8 cellular contexts compared by ENCODE assay signal in genomic region chr2:112585400-112585799, GRCh38. TPM values are rescaled to one million over a fixed set of nuclear protein-coding genes. Genes with fewer than 3 reads are reported as not detected.
A peak's percentile ranks its signal among the peaks of the same experiment; 100 is the strongest.
DNase-seq lines count a peak whose midpoint lies in the region; ATAC-seq and TF ChIP-seq lines count a peak whose summit lies in the region.

No MANE protein-coding gene starts in this region.

- H4K20me1 ChIP-seq in PC-9 (ENCODE audit: insufficient read depth): no peaks in the 10 kb centered on the region
- H4K20me1 ChIP-seq in osteoblast (ENCODE audit: insufficient read depth, low read length): no peaks in the 10 kb centered on the region

- no peak for TF ChIP-seq CTCF in CD8-positive, alpha-beta T cell (IDR thresholded peaks at IDR 0.05)
- TF ChIP-seq CTCF in PC-9 (conservative IDR thresholded peaks at IDR 0.05): no peak
- TF ChIP-seq CTCF in osteoblast (IDR thresholded peaks at IDR 0.05; ENCODE audit: extremely low read depth, low read depth, low read length): no peak

- H3F3A ChIP-seq in PC-9 (ENCODE audit: insufficient read depth, low read depth): peaks cover 43% of the 10 kb centered on the region

- intact Hi-C loops in CD8-positive, alpha-beta T cell (cut with DNase I, micrococcal nuclease): loop anchor here in 1 of 2 experiments (2.0 to 10.0 kb wide), 3 partner anchors 59 to 701 kb away; partner anchors contain the start of genes ANAPC1 and SLC20A1
- intact Hi-C loops in PC-9 (cut with micrococcal nuclease; ENCODE audit: unreplicated experiment): no loop called here

- no peak overlapping the region for H2AFZ ChIP-seq in PC-9
- no peak overlapping the region for H2AFZ ChIP-seq in osteoblast (ENCODE audit: low read length)

- peaks cover 24% of the 10 kb centered on the region for H3K4me1 ChIP-seq in CD8-positive, alpha-beta T cell (ENCODE audit: insufficient read depth, low read length)
- H3K4me1 ChIP-seq in PC-9 (replicated peaks; ENCODE audit: insufficient read depth) (peaks cover 24% of the 10 kb centered on the region), osteoblast (ENCODE audit: insufficient read depth, low read length) (peaks cover 25% of the 10 kb centered on the region)

- no peaks in the 10 kb centered on the region for H3K27me3 ChIP-seq in CD8-positive, alpha-beta T cell (ENCODE audit: insufficient read depth, low read length)
- H3K27me3 ChIP-seq in PC-9 (ENCODE audit: insufficient read depth, low read depth) (no peaks in the 10 kb centered on the region), osteoblast (ENCODE audit: insufficient read depth, low read length) (no peaks in the 10 kb centered on the region)

- peaks cover 24% of the 10 kb centered on the region for H3K79me2 ChIP-seq in PC-9 (ENCODE audit: low read depth)
- H3K79me2 ChIP-seq in osteoblast (ENCODE audit: insufficient read depth, low read length): peaks cover 9% of the 10 kb centered on the region

- H3K4me1 Mint-ChIP-seq in CD8-positive, alpha-beta T cell (ENCODE audit: low read depth): peaks cover 35% of the 10 kb centered on the region

- no peaks in the 10 kb centered on the region for H3K27me3 Mint-ChIP-seq in CD8-positive, alpha-beta T cell (ENCODE audit: low read depth)

- H3K4me3 ChIP-seq in CD8-positive, alpha-beta T cell (ENCODE audit: low read depth, low read length): peak overlapping the region; percentile 79
- H3K4me3 ChIP-seq in PC-9: peak overlapping the region; percentile 91
- peak overlapping the region; percentile 94 for H3K4me3 ChIP-seq in osteoblast (ENCODE audit: insufficient read depth, low read length)

- no TSS peak for BruUV-seq in PC-9 (replicated peaks; lab: Mats Ljungman, UMichigan)

- no peaks in the 10 kb centered on the region for H3K9me2 ChIP-seq in PC-9 (ENCODE audit: insufficient read depth)

- CTCF ChIA-PET in CD8-positive, alpha-beta T cell (lab: Charles Lee): interaction anchor here (0.9 to 3.4 kb wide), 5 partner anchors 15 to 164 kb away, joined by 3 to 18 read pairs (median 6); no protein-coding TSS in a partner anchor
- CTCF ChIA-PET in PC-9 (lab: Charles Lee): no interaction called here

- ATAC-seq in CD8-positive, alpha-beta T cell: no peak
- no peak for ATAC-seq in HG02870 (IDR thresholded peaks at IDR 0.05; ENCODE audit: unreplicated experiment)

- peaks cover 9% of the 10 kb centered on the region for H3K36me3 ChIP-seq in CD8-positive, alpha-beta T cell (ENCODE audit: insufficient read depth, low read length)
- H3K36me3 ChIP-seq in PC-9 (ENCODE audit: low read depth) (no peaks in the 10 kb centered on the region; the same call in 1 of the 2 replicates), osteoblast (ENCODE audit: insufficient read depth, low read length) (peaks cover 7% of the 10 kb centered on the region)

- no peak for DNase-seq in CD8-positive, alpha-beta T cell
- no peak for DNase-seq in PC-9
- DNase-seq in epithelial cell of prostate (ENCODE audit: low read depth, low spot score): no peak
- no peak for DNase-seq in osteoblast (ENCODE audit: insufficient read length, low spot score, missing footprints)
- no peak for DNase-seq in NCI-H2107 treated with DMSO at 0.1 percent for 48 hours (lab: John Stamatoyannopoulos, UW; ENCODE audit: unreplicated experiment)
- no peak for DNase-seq in NOMO-1 treated with DMSO at 0.1 percent for 48 hours (lab: John Stamatoyannopoulos, UW; ENCODE audit: unreplicated experiment)
- no peak for DNase-seq in activated gamma-delta T cell (lab: John Stamatoyannopoulos, UW)

- H3K4me2 ChIP-seq in PC-9 (peak overlapping the region; percentile 89), osteoblast (ENCODE audit: insufficient read depth, low read length) (peak overlapping the region; percentile 92)

- POLR2A ChIA-PET in CD8-positive, alpha-beta T cell (lab: Charles Lee): interaction anchor here (0.7 to 4.1 kb wide), 2 partner anchors 60 to 308 kb away, joined by 4 to 16 read pairs; partner anchors contain the start of gene SLC20A1
- POLR2A ChIA-PET in PC-9 (lab: Charles Lee; ENCODE audit: unreplicated experiment): interaction anchor here (0.6 kb wide), 1 partner anchor 92 kb away, joined by 16 read pairs; no protein-coding TSS in a partner anchor

- no peaks in the 10 kb centered on the region for H3K9me3 ChIP-seq in CD8-positive, alpha-beta T cell (ENCODE audit: low read length)
- no peaks in the 10 kb centered on the region for H3K9me3 ChIP-seq in PC-9 (ENCODE audit: insufficient read depth, low read depth)
- H3K9me3 ChIP-seq in osteoblast (ENCODE audit: low read depth, low read length): no peaks in the 10 kb centered on the region

- H3K27ac ChIP-seq in CD8-positive, alpha-beta T cell (ENCODE audit: low read depth, low read length): no peak overlapping the region
- peak overlapping the region; percentile 92 for H3K27ac ChIP-seq in PC-9
- H3K27ac ChIP-seq in epithelial cell of prostate: peak overlapping the region; percentile 98
- peak overlapping the region; percentile 99 for H3K27ac ChIP-seq in osteoblast (ENCODE audit: low read depth, low read length)

- peak overlapping the region; percentile 94 for H3K27ac Mint-ChIP-seq in CD8-positive, alpha-beta T cell

- H3K9me3 Mint-ChIP-seq in CD8-positive, alpha-beta T cell: no peaks in the 10 kb centered on the region

- peak overlapping the region; percentile 95 for H3K4me3 Mint-ChIP-seq in CD8-positive, alpha-beta T cell

- H3K36me3 Mint-ChIP-seq in CD8-positive, alpha-beta T cell: peaks cover 40% of the 10 kb centered on the region

RNA-seq across cellular contexts. Expression of gene CHCHD5, which starts 1.0 kb away (rescaled TPM):
- total RNA-seq in CD8-positive, alpha-beta T cell: 10 to 100 TPM; 12.0 to 15.5 TPM
- 38.4 and 64.3 TPM in 2 replicates for total RNA-seq in PC-9 (2021)
- total RNA-seq in osteoblast: 7.7 and 10.1 TPM in 2 replicates

RNA-seq across cellular contexts. Expression of gene POLR1B, which starts 43.1 kb away (rescaled TPM):
- total RNA-seq in CD8-positive, alpha-beta T cell: 10 to 100 TPM; 10.0 to 11.0 TPM
- 27.7 and 30.0 TPM in 2 replicates for total RNA-seq in PC-9 (2021)
- 10.5 and 10.9 TPM in 2 replicates for total RNA-seq in osteoblast
